1 cellular context compared by ENCODE assay signal in the genomic region with DNA sequence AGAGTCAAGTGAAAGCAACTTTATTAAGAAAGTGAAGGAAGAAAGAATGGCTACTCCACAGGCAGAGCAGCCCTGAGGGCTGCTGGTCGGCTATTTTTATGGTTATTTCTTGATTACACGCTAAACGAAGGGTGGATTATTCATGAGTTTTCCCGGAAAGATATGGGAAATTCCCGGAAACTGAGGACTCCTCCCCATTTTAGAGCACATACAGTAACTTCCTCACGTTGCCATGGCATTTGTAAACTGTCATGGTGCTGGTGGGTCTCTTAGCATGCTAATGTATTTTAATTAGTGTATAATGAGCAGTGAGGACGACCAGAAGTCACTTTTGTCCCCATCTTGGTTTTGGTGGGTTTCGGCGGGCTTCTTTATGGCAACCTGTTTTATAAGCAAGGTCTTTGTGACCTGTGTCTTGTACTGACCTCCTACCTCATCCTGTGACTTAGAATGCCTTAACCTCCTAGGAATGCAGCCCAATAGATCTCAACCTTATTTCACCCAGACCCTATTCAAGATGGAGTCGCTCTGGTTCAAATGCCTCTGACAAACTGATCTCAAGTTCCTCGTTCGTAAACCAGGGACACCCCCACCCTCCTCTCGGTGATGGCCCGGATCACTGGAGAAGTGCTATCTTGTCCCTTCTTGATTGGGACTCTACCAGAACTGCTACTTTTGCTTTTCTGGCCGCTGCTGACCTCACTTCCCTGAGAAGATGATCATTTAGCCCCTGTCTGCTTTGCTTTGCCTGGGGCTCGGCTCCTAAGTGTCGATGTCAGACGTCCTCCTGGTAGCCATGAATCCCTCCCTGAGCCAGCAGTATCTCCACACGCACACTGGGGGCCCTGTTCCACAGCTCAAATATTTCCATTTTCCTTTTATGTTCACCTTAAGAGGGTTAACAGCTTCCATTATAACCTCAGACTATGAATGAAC.
TF ChIP-seq lines count a peak whose summit lies in the region.

No MANE protein-coding gene starts in this region.

TF ChIP-seq in WTC11, 78 proteins besides CTCF, POLR2A, EP300 and RAD21 (continued from another document):
- TF ChIP-seq, protein P1, sequence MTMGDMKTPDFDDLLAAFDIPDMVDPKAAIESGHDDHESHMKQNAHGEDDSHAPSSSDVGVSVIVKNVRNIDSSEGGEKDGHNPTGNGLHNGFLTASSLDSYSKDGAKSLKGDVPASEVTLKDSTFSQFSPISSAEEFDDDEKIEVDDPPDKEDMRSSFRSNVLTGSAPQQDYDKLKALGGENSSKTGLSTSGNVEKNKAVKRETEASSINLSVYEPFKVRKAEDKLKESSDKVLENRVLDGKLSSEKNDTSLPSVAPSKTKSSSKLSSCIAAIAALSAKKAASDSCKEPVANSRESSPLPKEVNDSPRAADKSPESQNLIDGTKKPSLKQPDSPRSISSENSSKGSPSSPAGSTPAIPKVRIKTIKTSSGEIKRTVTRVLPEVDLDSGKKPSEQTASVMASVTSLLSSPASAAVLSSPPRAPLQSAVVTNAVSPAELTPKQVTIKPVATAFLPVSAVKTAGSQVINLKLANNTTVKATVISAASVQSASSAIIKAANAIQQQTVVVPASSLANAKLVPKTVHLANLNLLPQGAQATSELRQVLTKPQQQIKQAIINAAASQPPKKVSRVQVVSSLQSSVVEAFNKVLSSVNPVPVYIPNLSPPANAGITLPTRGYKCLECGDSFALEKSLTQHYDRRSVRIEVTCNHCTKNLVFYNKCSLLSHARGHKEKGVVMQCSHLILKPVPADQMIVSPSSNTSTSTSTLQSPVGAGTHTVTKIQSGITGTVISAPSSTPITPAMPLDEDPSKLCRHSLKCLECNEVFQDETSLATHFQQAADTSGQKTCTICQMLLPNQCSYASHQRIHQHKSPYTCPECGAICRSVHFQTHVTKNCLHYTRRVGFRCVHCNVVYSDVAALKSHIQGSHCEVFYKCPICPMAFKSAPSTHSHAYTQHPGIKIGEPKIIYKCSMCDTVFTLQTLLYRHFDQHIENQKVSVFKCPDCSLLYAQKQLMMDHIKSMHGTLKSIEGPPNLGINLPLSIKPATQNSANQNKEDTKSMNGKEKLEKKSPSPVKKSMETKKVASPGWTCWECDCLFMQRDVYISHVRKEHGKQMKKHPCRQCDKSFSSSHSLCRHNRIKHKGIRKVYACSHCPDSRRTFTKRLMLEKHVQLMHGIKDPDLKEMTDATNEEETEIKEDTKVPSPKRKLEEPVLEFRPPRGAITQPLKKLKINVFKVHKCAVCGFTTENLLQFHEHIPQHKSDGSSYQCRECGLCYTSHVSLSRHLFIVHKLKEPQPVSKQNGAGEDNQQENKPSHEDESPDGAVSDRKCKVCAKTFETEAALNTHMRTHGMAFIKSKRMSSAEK (CRISPR knock-in tag; IDR thresholded peaks at IDR 0.05; ENCODE audit: borderline replicate concordance), result no peak
- TF ChIP-seq, protein P2, sequence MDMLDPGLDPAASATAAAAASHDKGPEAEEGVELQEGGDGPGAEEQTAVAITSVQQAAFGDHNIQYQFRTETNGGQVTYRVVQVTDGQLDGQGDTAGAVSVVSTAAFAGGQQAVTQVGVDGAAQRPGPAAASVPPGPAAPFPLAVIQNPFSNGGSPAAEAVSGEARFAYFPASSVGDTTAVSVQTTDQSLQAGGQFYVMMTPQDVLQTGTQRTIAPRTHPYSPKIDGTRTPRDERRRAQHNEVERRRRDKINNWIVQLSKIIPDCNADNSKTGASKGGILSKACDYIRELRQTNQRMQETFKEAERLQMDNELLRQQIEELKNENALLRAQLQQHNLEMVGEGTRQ (CRISPR knock-in tag; IDR thresholded peaks at IDR 0.05), result no peak
- no peak for TF ChIP-seq OVOL2 (CRISPR knock-in tag; IDR thresholded peaks at IDR 0.05; ENCODE audit: borderline replicate concordance)
- TF ChIP-seq ESRRA (CRISPR knock-in tag; IDR thresholded peaks at IDR 0.05; ENCODE audit: borderline replicate concordance), result no peak
- TF ChIP-seq CREM (CRISPR knock-in tag; IDR thresholded peaks at IDR 0.05), result no peak
- TF ChIP-seq SP1 (CRISPR knock-in tag; conservative IDR thresholded peaks at IDR 0.05), result no peak
- TF ChIP-seq, protein P3, sequence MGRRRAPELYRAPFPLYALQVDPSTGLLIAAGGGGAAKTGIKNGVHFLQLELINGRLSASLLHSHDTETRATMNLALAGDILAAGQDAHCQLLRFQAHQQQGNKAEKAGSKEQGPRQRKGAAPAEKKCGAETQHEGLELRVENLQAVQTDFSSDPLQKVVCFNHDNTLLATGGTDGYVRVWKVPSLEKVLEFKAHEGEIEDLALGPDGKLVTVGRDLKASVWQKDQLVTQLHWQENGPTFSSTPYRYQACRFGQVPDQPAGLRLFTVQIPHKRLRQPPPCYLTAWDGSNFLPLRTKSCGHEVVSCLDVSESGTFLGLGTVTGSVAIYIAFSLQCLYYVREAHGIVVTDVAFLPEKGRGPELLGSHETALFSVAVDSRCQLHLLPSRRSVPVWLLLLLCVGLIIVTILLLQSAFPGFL (CRISPR knock-in tag; IDR thresholded peaks at IDR 0.05; ENCODE audit: borderline replicate concordance), result no peak
- no peak for TF ChIP-seq RELA (CRISPR knock-in tag; IDR thresholded peaks at IDR 0.05; ENCODE audit: borderline replicate concordance)
